ENCODE assay signal across 12 cellular contexts in the genomic region with DNA sequence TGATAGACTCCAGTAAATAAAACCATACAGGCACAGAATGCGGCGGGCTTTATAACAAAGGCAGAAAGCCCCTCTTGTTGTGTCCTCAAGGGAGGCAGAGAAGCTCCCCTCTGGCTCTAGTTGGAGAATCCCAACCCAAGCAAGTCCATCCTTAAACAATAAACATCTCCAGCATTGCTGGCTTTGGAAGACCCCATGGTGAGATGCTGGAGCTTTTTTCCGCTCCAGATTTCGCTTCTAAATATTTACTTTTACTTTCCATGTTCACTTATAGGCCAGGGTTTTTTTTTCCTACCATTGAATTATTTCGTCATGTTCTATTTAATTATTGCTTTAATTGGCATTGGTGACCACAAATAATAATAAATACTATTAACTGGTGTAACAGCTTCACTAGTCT.
DNase-seq lines count a peak whose midpoint lies in the region; ATAC-seq, FAIRE-seq and TF ChIP-seq lines count a peak whose summit lies in the region.
"Had no signal": no experiment of that assay in that cellular context is flagged by ENCODE, and none has a peak within 500 bp of the region (broad histone marks: within the 10 kb centered on the region; RNA-seq: fewer than 3 reads in every experiment).

No MANE protein-coding gene starts in this region.

- no peak overlapping the region for H3K9ac ChIP-seq in skeletal muscle tissue (ENCODE audit: low read depth in 1 of 3, low read length in 3 of 3)

- in situ Hi-C loops in astrocyte of the spinal cord (cut with HindIII; ENCODE audit: low sequenced_read_pairs), result no loop called here

- H3K36me3 ChIP-seq in CD8-positive, alpha-beta memory T cell (ENCODE audit: insufficient read depth, low read length), result no peaks in the 10 kb centered on the region
- H3K36me3 ChIP-seq in right lobe of liver (no peaks in the 10 kb centered on the region), skeletal muscle tissue (ENCODE audit: control insufficient read depth in 3 of 3, insufficient read depth in 3 of 3, low read length in 3 of 3) (no peaks in the 10 kb centered on the region)

- peaks cover 0 to 1% of the 10 kb centered on the region in 2 donors for H3K27me3 Mint-ChIP-seq in CD8-positive, alpha-beta memory T cell

- H3K27me3 ChIP-seq in CD8-positive, alpha-beta memory T cell (ENCODE audit: insufficient read depth, low read length, poor library complexity, severe bottlenecking), result no peaks in the 10 kb centered on the region
- H3K27me3 ChIP-seq in right lobe of liver (no peaks in the 10 kb centered on the region), skeletal muscle tissue (ENCODE audit: control insufficient read depth in 3 of 3, insufficient read depth in 3 of 3, low read length in 3 of 3) (no peaks in the 10 kb centered on the region)

- H3K4me3 Mint-ChIP-seq in CD8-positive, alpha-beta memory T cell, result no peak overlapping the region

- TF ChIP-seq POLR2A in right lobe of liver (IDR thresholded peaks at IDR 0.05), result no peak

- TF ChIP-seq CTCF in astrocyte of the spinal cord (IDR thresholded peaks at IDR 0.05; ENCODE audit: low read depth, low read length) (no peak), right lobe of liver (IDR thresholded peaks at IDR 0.05) (no peak), D721Med (IDR thresholded peaks at IDR 0.05; ENCODE audit: insufficient read depth, missing control alignments) (no peak)

- ATAC-seq in right lobe of liver, result no peak

- no peak overlapping the region for H3K27ac Mint-ChIP-seq in CD8-positive, alpha-beta memory T cell

- H3K4me1 Mint-ChIP-seq in CD8-positive, alpha-beta memory T cell, result no peaks in the 10 kb centered on the region

- CTCF ChIA-PET in CD8-positive, alpha-beta memory T cell (lab: Charles Lee), result no interaction called here

- FAIRE-seq in D721Med (lab: Jason Lieb, UNC), result no peak
- FAIRE-seq: GM12892, H54 had no signal

- intact Hi-C loops in right lobe of liver (cut with DNase I), result no loop called here

- no peak for DNase-seq in CD8-positive, alpha-beta memory T cell
- DNase-seq in astrocyte of the spinal cord (ENCODE audit: low read depth, low spot score) (peak; percentile 54), right lobe of liver (no peak), NCI-H524 treated with DMSO at 0.1 percent for 48 hours (lab: John Stamatoyannopoulos, UW) (no peak), D721Med (ENCODE audit: insufficient read length, low spot score) (no peak), HK-2 (ENCODE audit: unreplicated experiment) (no peak)
- no peak for DNase-seq in stimulated activated CD8-positive, alpha-beta memory T cell treated with anti-CD3 and anti-CD28 coated beads, Interleukin-4, amount 100 ng/mL, for 48 hours
- DNase-seq: caudate nucleus, NCI-H2171 had no signal

- H3K4me1 ChIP-seq in CD8-positive, alpha-beta memory T cell (ENCODE audit: insufficient read depth, low read length), result no peaks in the 10 kb centered on the region
- H3K4me1 ChIP-seq in right lobe of liver (no peaks in the 10 kb centered on the region), skeletal muscle tissue (ENCODE audit: control insufficient read depth in 3 of 3, insufficient read depth in 3 of 3, low read length in 3 of 3) (peaks cover 12 to 13% (median 13%) of the 10 kb centered on the region in 3 donors)

- no peak overlapping the region for H3K4me3 ChIP-seq in CD8-positive, alpha-beta memory T cell (ENCODE audit: low read length)
- H3K4me3 ChIP-seq in astrocyte of the spinal cord (ENCODE audit: low read depth, low read length), result no peak overlapping the region
- H3K4me3 ChIP-seq in right lobe of liver, result no peak overlapping the region
- no peak overlapping the region for H3K4me3 ChIP-seq in skeletal muscle tissue (ENCODE audit: low read length in 3 of 3)

- 100% methylated on average over 5 of the region's 5 CpGs for WGBS in right lobe of liver (ENCODE audit: insufficient coverage, low coverage, low lambda C conversion rate, missing lambda C conversion rate)

- no peaks in the 10 kb centered on the region for H3K9me3 ChIP-seq in CD8-positive, alpha-beta memory T cell (ENCODE audit: low read length)
- H3K9me3 ChIP-seq in right lobe of liver (no peaks in the 10 kb centered on the region), skeletal muscle tissue (ENCODE audit: control insufficient read depth in 3 of 3, low read length in 3 of 3) (no peaks in the 10 kb centered on the region)

- peaks cover 3 to 9% (median 7%) of the 10 kb centered on the region in 3 donors for H3K36me3 Mint-ChIP-seq in CD8-positive, alpha-beta memory T cell

- no peaks in the 10 kb centered on the region for H3K9me3 Mint-ChIP-seq in CD8-positive, alpha-beta memory T cell

- POLR2A ChIA-PET in CD8-positive, alpha-beta memory T cell (lab: Charles Lee), result no interaction called here

- peak overlapping the region; percentile 51 for H3K27ac ChIP-seq in CD8-positive, alpha-beta memory T cell (ENCODE audit: low read depth, low read length)
- H3K27ac ChIP-seq in right lobe of liver (peak overlapping the region in 2 of 3 donors; percentile 53 to 57), skeletal muscle tissue (ENCODE audit: low read depth, low read length) (peak overlapping the region; percentile 38)
